Comparison of ENCODE assay signal across 1 cellular context in genomic region chr20:31572701-31573554, GRCh38.
TF ChIP-seq lines count a peak whose summit lies in the region.

No MANE protein-coding gene starts in this region.

TF ChIP-seq in A549, 52 proteins besides CTCF, POLR2A, EP300 and RAD21 (continued from another document):
- TF ChIP-seq MYC (IDR thresholded peaks at IDR 0.05; ENCODE audit: borderline replicate concordance, low read length) (no peak; the same call in 1 of the 2 replicates), RNF2 (IDR thresholded peaks at IDR 0.05; ENCODE audit: borderline replicate concordance, low read depth) (no peak), HOXA7 (CRISPR knock-in tag; IDR thresholded peaks at IDR 0.05) (peak; percentile 94), HEYL (CRISPR knock-in tag; IDR thresholded peaks at IDR 0.05) (peak; percentile 79), MAZ (IDR thresholded peaks at IDR 0.05; ENCODE audit: borderline replicate concordance, low read depth, low read length) (no peak; the same call in 1 of the 2 replicates), HMGXB4 (CRISPR knock-in tag; IDR thresholded peaks at IDR 0.05; ENCODE audit: borderline replicate concordance) (no peak), POLR2AphosphoS2 (conservative IDR thresholded peaks at IDR 0.05; ENCODE audit: low read length) (peak; percentile 95), HOXB13 (CRISPR knock-in tag; IDR thresholded peaks at IDR 0.05; ENCODE audit: low read depth) (peak; percentile 29), REST (IDR thresholded peaks at IDR 0.05) (peak; percentile 48; the same call in 1 of the 2 replicates), PHF8 (IDR thresholded peaks at IDR 0.05; ENCODE audit: borderline replicate concordance, low read depth) (0 out of 2 replicates have a peak, but pooled peaks have one; percentile 34), CBX8 (IDR thresholded peaks at IDR 0.05) (no peak), BHLHE40 (IDR thresholded peaks at IDR 0.05; ENCODE audit: low read depth, low read length) (no peak), ATOH8 (CRISPR knock-in tag; IDR thresholded peaks at IDR 0.05; ENCODE audit: low read depth) (peak; percentile 91), E2F6 (IDR thresholded peaks at IDR 0.05; ENCODE audit: borderline replicate concordance, low read depth) (peak; percentile 78), HDAC2 (IDR thresholded peaks at IDR 0.05) (no peak)
